Comparison of ENCODE assay signal across 27 cellular contexts in the genomic region with DNA sequence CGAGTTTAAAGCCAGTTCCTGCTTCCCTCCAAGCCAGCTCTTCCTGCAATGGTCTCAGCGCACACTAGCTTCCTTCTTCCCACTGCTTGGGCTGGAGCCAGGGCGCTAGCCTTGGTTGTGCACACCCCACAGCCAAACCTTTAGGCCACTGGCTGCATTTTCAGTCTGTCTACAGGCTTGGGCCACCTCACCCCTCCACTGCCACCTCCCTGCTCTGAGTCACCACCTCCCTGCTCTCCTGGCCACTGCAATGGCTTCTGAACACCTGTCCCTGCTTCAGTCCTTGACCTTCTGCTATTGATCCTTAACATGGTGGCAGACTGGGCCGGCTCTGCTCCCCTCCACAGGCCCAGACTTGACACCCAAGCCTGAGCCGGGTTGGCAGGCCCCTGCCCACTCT.
DNase-seq lines count a peak whose midpoint lies in the region; ATAC-seq, FAIRE-seq and TF ChIP-seq lines count a peak whose summit lies in the region.
"Had no signal": no experiment of that assay in that cellular context is flagged by ENCODE, and none has a peak within 500 bp of the region (broad histone marks: within the 10 kb centered on the region; RNA-seq: fewer than 3 reads in every experiment).

No MANE protein-coding gene starts in this region.

- CTCF ChIA-PET in activated naive CD4-positive, alpha-beta T cell treated with anti-CD3 and anti-CD28 coated beads, Interleukin-2, amount 10 ng/mL, durations not matched to agents 7 days and 5 days (lab: Charles Lee) = interaction anchor here (0.6 kb wide), 1 partner anchor 433 kb away, joined by 3 read pairs; no protein-coding TSS in a partner anchor
- CTCF ChIA-PET in K562 (lab: Yijun Ruan, JAX; ENCODE audit: low intra/inter-chr PET ratio) = no interaction called here
- CTCF ChIA-PET in CD4-positive, alpha-beta T cell (lab: Charles Lee) = no interaction called here

- H3K36me3 Mint-ChIP-seq in activated naive CD4-positive, alpha-beta T cell treated with anti-CD3 and anti-CD28 coated beads, Interleukin-2, amount 50 U/mL, for 72 hours = peaks cover 29 to 35% of the 10 kb centered on the region in 2 donors
- peaks cover 4% of the 10 kb centered on the region for H3K36me3 Mint-ChIP-seq in activated naive CD4-positive, alpha-beta T cell treated with anti-CD3 and anti-CD28 coated beads, Interleukin-2, amount 10 ng/mL, durations not matched to agents 7 days and 5 days
- H3K36me3 Mint-ChIP-seq in progenitor cell of endocrine pancreas (ENCODE audit: insufficient read depth) = peaks cover 3% of the 10 kb centered on the region
- H3K36me3 Mint-ChIP-seq in CD4-positive, alpha-beta T cell (ENCODE audit: low read depth) = peaks cover 55% of the 10 kb centered on the region

- TF ChIP-seq RAD21 in K562 (CRISPR knock-in tag; conservative IDR thresholded peaks at IDR 0.05 in 1 of 2, IDR thresholded peaks at IDR 0.05 in 1 of 2) = no peak

- no peaks in the 10 kb centered on the region for H3K9me1 ChIP-seq in K562 (ENCODE audit: control insufficient read depth, insufficient read depth, low read length)

- H3K9me3 Mint-ChIP-seq in activated naive CD4-positive, alpha-beta T cell treated with anti-CD3 and anti-CD28 coated beads, Interleukin-2, amount 50 U/mL, for 72 hours = no peaks in the 10 kb centered on the region
- peaks cover 4% of the 10 kb centered on the region for H3K9me3 Mint-ChIP-seq in activated naive CD4-positive, alpha-beta T cell treated with anti-CD3 and anti-CD28 coated beads, Interleukin-2, amount 10 ng/mL, durations not matched to agents 7 days and 5 days
- no peaks in the 10 kb centered on the region for H3K9me3 Mint-ChIP-seq in progenitor cell of endocrine pancreas (ENCODE audit: low read depth)
- H3K9me3 Mint-ChIP-seq in CD4-positive, alpha-beta T cell = peaks cover 6% of the 10 kb centered on the region
- H3K9me3 Mint-ChIP-seq: nephron progenitor cell had no signal

- TF ChIP-seq CTCF in K562 (IDR thresholded peaks at IDR 0.05 in 2 of 3, conservative IDR thresholded peaks at IDR 0.05 in 1 of 3; ENCODE audit: insufficient read depth in 2 of 3, low read depth in 1 of 3, low read length in 3 of 3) = no peak
- TF ChIP-seq CTCF in progenitor cell of endocrine pancreas (IDR thresholded peaks at IDR 0.05; ENCODE audit: unreplicated experiment) = no peak
- TF ChIP-seq CTCF in CD4-positive, alpha-beta T cell (IDR thresholded peaks at IDR 0.05) = no peak

- H3K9ac ChIP-seq in K562 (ENCODE audit: insufficient read depth in 1 of 2, low read depth in 2 of 2, low read length in 2 of 2) = peak overlapping the region in 1 of 2 experiments; percentile 69; a peak in 2 of 4 replicates

- FAIRE-seq in K562 (lab: Jason Lieb, UNC) = no peak
- FAIRE-seq: colon, pancreas had no signal

- BruUV-seq in K562 (replicated peaks; lab: Mats Ljungman, UMichigan) = no TSS peak

- H3K27me3 Mint-ChIP-seq in activated naive CD4-positive, alpha-beta T cell treated with anti-CD3 and anti-CD28 coated beads, Interleukin-2, amount 10 ng/mL, durations not matched to agents 7 days and 5 days = no peaks in the 10 kb centered on the region
- peaks cover 6% of the 10 kb centered on the region for H3K27me3 Mint-ChIP-seq in progenitor cell of endocrine pancreas
- H3K27me3 Mint-ChIP-seq in CD4-positive, alpha-beta T cell = no peaks in the 10 kb centered on the region

- no peak overlapping the region; the same call in 2 of the 3 replicates for H3K27ac ChIP-seq in K562 (ENCODE audit: extremely low read depth, low read depth, low read length)
- no peak overlapping the region for H3K27ac ChIP-seq in CD4-positive, alpha-beta T cell (ENCODE audit: low read depth, low read length)
- H3K27ac ChIP-seq: pancreas, SK-N-MC had no signal

- TF ChIP-seq POLR2A in K562 (conservative IDR thresholded peaks at IDR 0.05) = no peak

- POLR2A ChIA-PET in K562 (lab: Yijun Ruan, JAX) = interaction anchor here (0.6 to 1.0 kb wide), 2 partner anchors 9 to 12 kb away, joined by 3 read pairs; no protein-coding TSS in a partner anchor
- POLR2A ChIA-PET in CD4-positive, alpha-beta T cell (lab: Charles Lee) = no interaction called here

- no peak overlapping the region for H3K4me2 ChIP-seq in K562 (ENCODE audit: insufficient read depth, low read length)

- H3K4me3 ChIP-seq in K562 = no peak overlapping the region
- H3K4me3 ChIP-seq: lung, pancreas, SK-N-MC had no signal

- no peaks in the 10 kb centered on the region for H3K4me1 Mint-ChIP-seq in activated naive CD4-positive, alpha-beta T cell treated with anti-CD3 and anti-CD28 coated beads, Interleukin-2, amount 10 ng/mL, durations not matched to agents 7 days and 5 days
- H3K4me1 Mint-ChIP-seq in progenitor cell of endocrine pancreas (ENCODE audit: low read depth) = no peaks in the 10 kb centered on the region
- H3K4me1 Mint-ChIP-seq in CD4-positive, alpha-beta T cell (ENCODE audit: low read depth) = no peaks in the 10 kb centered on the region

- no peaks in the 10 kb centered on the region for H3K9me3 ChIP-seq in K562 (replicated peaks; ENCODE audit: control insufficient read depth, insufficient read depth, low read depth, low read length)
- no peaks in the 10 kb centered on the region for H3K9me3 ChIP-seq in CD4-positive, alpha-beta T cell (ENCODE audit: control insufficient read depth, low read length)
- H3K9me3 ChIP-seq: BE2C, pancreas had no signal

- H3K27me3 ChIP-seq in K562 (ENCODE audit: control insufficient read depth in 2 of 2, insufficient read depth in 2 of 2, low read length in 2 of 2) = no peaks in the 10 kb centered on the region
- H3K27me3 ChIP-seq in CD4-positive, alpha-beta T cell (ENCODE audit: control insufficient read depth, insufficient read depth, low read length) = no peaks in the 10 kb centered on the region
- H3K27me3 ChIP-seq: BE2C, pancreas had no signal

- intact Hi-C loops in K562 (cut with micrococcal nuclease) = no loop called here
- intact Hi-C loops in CD4-positive, alpha-beta T cell (cut with DNase I, micrococcal nuclease) = no loop called here

- H3K27ac Mint-ChIP-seq in activated naive CD4-positive, alpha-beta T cell treated with anti-CD3 and anti-CD28 coated beads, Interleukin-2, amount 50 U/mL, for 72 hours = peak overlapping the region; percentile 19 to 62
- H3K27ac Mint-ChIP-seq in activated naive CD4-positive, alpha-beta T cell treated with anti-CD3 and anti-CD28 coated beads, Interleukin-2, amount 10 ng/mL, durations not matched to agents 7 days and 5 days = no peak overlapping the region
- peak overlapping the region; percentile 82 for H3K27ac Mint-ChIP-seq in progenitor cell of endocrine pancreas
- H3K27ac Mint-ChIP-seq in CD4-positive, alpha-beta T cell = no peak overlapping the region

- in situ Hi-C loops in K562 (cut with MboI) (no loop called here), ACHN (cut with HindIII; ENCODE audit: low pct_ligation_motif_present, low pct_unique_long_range_greater_than_20kb, low sequenced_read_pairs) (no loop called here)

- no peaks in the 10 kb centered on the region for H3K36me3 ChIP-seq in K562 (ENCODE audit: control insufficient read depth, insufficient read depth, low read length)
- H3K36me3 ChIP-seq: pancreas had no signal

- no peaks in the 10 kb centered on the region for H4K20me1 ChIP-seq in K562 (replicated peaks; ENCODE audit: control insufficient read depth, insufficient read depth, low read length)

- WGBS in K562 (ENCODE audit: insufficient coverage, low coverage, missing lambda C conversion rate) = 72% methylated on average over 5 of the region's 5 CpGs

- no peak overlapping the region for H3K4me3 Mint-ChIP-seq in activated naive CD4-positive, alpha-beta T cell treated with anti-CD3 and anti-CD28 coated beads, Interleukin-2, amount 10 ng/mL, durations not matched to agents 7 days and 5 days
- no peak overlapping the region for H3K4me3 Mint-ChIP-seq in progenitor cell of endocrine pancreas (ENCODE audit: low read depth)
- H3K4me3 Mint-ChIP-seq in CD4-positive, alpha-beta T cell = no peak overlapping the region
- H3K4me3 Mint-ChIP-seq: nephron progenitor cell had no signal

- H2AFZ ChIP-seq in K562 (ENCODE audit: low read depth, low read length) = no peak overlapping the region

- no peak for DNase-seq in activated naive CD4-positive, alpha-beta T cell treated with anti-CD3 and anti-CD28 coated beads, Interleukin-2, amount 50 U/mL, for 72 hours (ENCODE audit: low spot score in 2 of 2)
- DNase-seq in activated naive CD4-positive, alpha-beta T cell treated with anti-CD3 and anti-CD28 coated beads, Interleukin-2, amount 10 ng/mL, durations not matched to agents 7 days and 5 days = no peak
- peak; percentile 60 for DNase-seq in NCI-H2196 (lab: John Stamatoyannopoulos, UW; ENCODE audit: unreplicated experiment)
- no peak for DNase-seq in K562 (ENCODE audit: extremely low read depth in 1 of 4, low spot score in 3 of 4)
- DNase-seq in progenitor cell of endocrine pancreas (ENCODE audit: low spot score, unreplicated experiment) = no peak
- DNase-seq in NCI-H748 treated with DMSO at 0.1 percent for 48 hours (lab: John Stamatoyannopoulos, UW) = no peak
- no peak for DNase-seq in CD4-positive, alpha-beta T cell
- DNase-seq in ACHN = no peak
- DNase-seq: activated CD4-positive, alpha-beta T cell treated with anti-CD3 and anti-CD28 coated beads, Interleukin-2, amount 50 U/mL, for 48 hours; activated gamma-delta T cell; BE2C; DMS79; effector memory CD4-positive, alpha-beta T cell; GF-D8; HCEC 1CT; NCI-H1092; NCI-H1694 treated with DMSO at 0.1 percent for 48 hours; NCI-H2171 treated with DMSO at 0.1 percent for 48 hours; NCI-H69; nephron progenitor cell; pancreas; RPMI8226; stimulated activated CD4-positive, alpha-beta T cell treated with anti-CD3 and anti-CD28 coated beads, Interleukin-2, amount 100 ng/mL, for 24 hours; trophoblast cell had no signal

- no peak for ATAC-seq in activated naive CD4-positive, alpha-beta T cell treated with anti-CD3 and anti-CD28 coated beads, Interleukin-2, amount 50 U/mL, for 72 hours
- ATAC-seq in K562 = peak; percentile 31; the same call in 1 of the 3 replicates
- ATAC-seq in CD4-positive, alpha-beta T cell (ENCODE audit: poor library complexity) = no peak

- H3K79me2 ChIP-seq in K562 (ENCODE audit: control insufficient read depth, insufficient read depth, low read length) = no peaks in the 10 kb centered on the region

- no peak for TF ChIP-seq EP300 in K562 (IDR thresholded peaks at IDR 0.05; ENCODE audit: low read length)

- H3K4me1 ChIP-seq in K562 (replicated peaks in 1 of 2; ENCODE audit: control insufficient read depth in 2 of 2, insufficient read depth in 2 of 2, low read length in 2 of 2) = peaks cover 0 to 17% of the 10 kb centered on the region in 2 experiments; a peak in 4 of 5 replicates
- H3K4me1 ChIP-seq: pancreas had no signal

TF ChIP-seq in K562, 482 proteins besides CTCF, POLR2A, EP300 and RAD21 (continues in another document):
- TF ChIP-seq MEF2D (tag; conservative IDR thresholded peaks at IDR 0.05; ENCODE audit: low read depth) = no peak

Comparison
In these comparisons a context has a peak if more than half of its experiments do, and no peak if none do; other contexts are left out.
1. H3K27ac Mint-ChIP-seq: peak in activated naive CD4-positive, alpha-beta T cell treated with anti-CD3 and anti-CD28 coated beads, Interleukin-2, amount 50 U/mL, for 72 hours (2 of 2) and progenitor cell of endocrine pancreas (single experiment); none in activated naive CD4-positive, alpha-beta T cell treated with anti-CD3 and anti-CD28 coated beads, Interleukin-2, amount 10 ng/mL, durations not matched to agents 7 days and 5 days (single experiment) and CD4-positive, alpha-beta T cell (single experiment).